ENCODE assay signal across 7 cellular contexts in genomic region chr14:89720741-89721315, GRCh38.
DNase-seq lines count a peak whose midpoint lies in the region; ATAC-seq and TF ChIP-seq lines count a peak whose summit lies in the region.

No MANE protein-coding gene starts in this region.

- ATAC-seq in GM19468 (IDR thresholded peaks at IDR 0.05; ENCODE audit: extremely low read depth, unreplicated experiment), result peak; percentile 67
- peak; percentile 78 for ATAC-seq in HG03558 (IDR thresholded peaks at IDR 0.05; ENCODE audit: extremely low read depth, unreplicated experiment)

- peak overlapping the region; percentile 91 for H3K27ac Mint-ChIP-seq in activated CD4-positive, alpha-beta T cell treated with anti-CD3 and anti-CD28 coated beads, Interleukin-2, amount 10 ng/mL, durations not matched to agents 24 days and 14 days
- H3K27ac Mint-ChIP-seq in endothelial cell (ENCODE audit: unreplicated experiment), result peak overlapping the region; percentile 78
- H3K27ac Mint-ChIP-seq in Calu3 (ENCODE audit: unreplicated experiment), result no peak overlapping the region

- H3K9me3 Mint-ChIP-seq in activated CD4-positive, alpha-beta T cell treated with anti-CD3 and anti-CD28 coated beads, Interleukin-2, amount 10 ng/mL, durations not matched to agents 24 days and 14 days, result peaks cover 4% of the 10 kb centered on the region
- H3K9me3 Mint-ChIP-seq in endothelial cell (ENCODE audit: unreplicated experiment) (no peaks in the 10 kb centered on the region), Calu3 (ENCODE audit: low read depth, unreplicated experiment) (no peaks in the 10 kb centered on the region)

- no peaks in the 10 kb centered on the region for H3K27me3 Mint-ChIP-seq in activated CD4-positive, alpha-beta T cell treated with anti-CD3 and anti-CD28 coated beads, Interleukin-2, amount 10 ng/mL, durations not matched to agents 24 days and 14 days
- H3K27me3 Mint-ChIP-seq in endothelial cell (ENCODE audit: unreplicated experiment) (no peaks in the 10 kb centered on the region), Calu3 (ENCODE audit: unreplicated experiment) (no peaks in the 10 kb centered on the region)

- peak overlapping the region; percentile 68 for H3K4me3 Mint-ChIP-seq in activated CD4-positive, alpha-beta T cell treated with anti-CD3 and anti-CD28 coated beads, Interleukin-2, amount 10 ng/mL, durations not matched to agents 24 days and 14 days
- H3K4me3 Mint-ChIP-seq in endothelial cell (ENCODE audit: unreplicated experiment), result no peak overlapping the region
- no peak overlapping the region for H3K4me3 Mint-ChIP-seq in Calu3 (ENCODE audit: low read depth, unreplicated experiment)

- H3K36me3 Mint-ChIP-seq in activated CD4-positive, alpha-beta T cell treated with anti-CD3 and anti-CD28 coated beads, Interleukin-2, amount 10 ng/mL, durations not matched to agents 24 days and 14 days (ENCODE audit: low read depth), result peaks cover 2% of the 10 kb centered on the region
- H3K36me3 Mint-ChIP-seq in endothelial cell (ENCODE audit: low read depth, unreplicated experiment) (no peaks in the 10 kb centered on the region), Calu3 (ENCODE audit: insufficient read depth, unreplicated experiment) (no peaks in the 10 kb centered on the region)

- CTCF ChIA-PET in Calu3 (lab: Charles Lee), result no interaction called here

- no TSS peak for BruUV-seq in Calu3 (replicated peaks; lab: Mats Ljungman, UMichigan)

- intact Hi-C loops in activated CD4-positive, alpha-beta T cell treated with anti-CD3 and anti-CD28 coated beads, Interleukin-2, amount 10 ng/mL, durations not matched to agents 24 days and 14 days (cut with micrococcal nuclease), result loop anchor here (1.0 to 5.0 kb wide), 6 partner anchors 19 to 100 kb away; no protein-coding TSS in a partner anchor
- intact Hi-C loops in Calu3 (cut with micrococcal nuclease; ENCODE audit: unreplicated experiment), result no loop called here

- peak; percentile 89 for DNase-seq in activated CD4-positive, alpha-beta T cell treated with anti-CD3 and anti-CD28 coated beads, Interleukin-2, amount 10 ng/mL, durations not matched to agents 24 days and 14 days
- no peak for DNase-seq in endothelial cell (ENCODE audit: low spot score)
- peak; percentile 28 for DNase-seq in stimulated activated CD4-positive, alpha-beta T cell treated with anti-CD3 and anti-CD28 coated beads, Interleukin-12 subunit alpha, Interleukin-12 subunit beta, amount 100 ng/mL, for 4 hours
- no peak for DNase-seq in DMS153 (lab: John Stamatoyannopoulos, UW)
- DNase-seq in Calu3, result no peak

- no peak for TF ChIP-seq CTCF in endothelial cell (IDR thresholded peaks at IDR 0.05; ENCODE audit: unreplicated experiment)
- TF ChIP-seq CTCF in Calu3 (IDR thresholded peaks at IDR 0.05; ENCODE audit: unreplicated experiment), result no peak

- peaks cover 57% of the 10 kb centered on the region for H3K4me1 Mint-ChIP-seq in activated CD4-positive, alpha-beta T cell treated with anti-CD3 and anti-CD28 coated beads, Interleukin-2, amount 10 ng/mL, durations not matched to agents 24 days and 14 days
- H3K4me1 Mint-ChIP-seq in endothelial cell (ENCODE audit: unreplicated experiment) (peaks cover 26% of the 10 kb centered on the region), Calu3 (ENCODE audit: low read depth, unreplicated experiment) (no peaks in the 10 kb centered on the region)

Comparison
In these comparisons a context has a peak if more than half of its experiments do, and no peak if none do; other contexts are left out.
1. DNase-seq: peak in activated CD4-positive, alpha-beta T cell treated with anti-CD3 and anti-CD28 coated beads, Interleukin-2, amount 10 ng/mL, durations not matched to agents 24 days and 14 days (single experiment) and stimulated activated CD4-positive, alpha-beta T cell treated with anti-CD3 and anti-CD28 coated beads, Interleukin-12 subunit alpha, Interleukin-12 subunit beta, amount 100 ng/mL, for 4 hours (single experiment); none in endothelial cell (single experiment), DMS153 (single experiment) and Calu3 (single experiment).